8 cellular contexts compared by ENCODE assay signal in the genomic region with DNA sequence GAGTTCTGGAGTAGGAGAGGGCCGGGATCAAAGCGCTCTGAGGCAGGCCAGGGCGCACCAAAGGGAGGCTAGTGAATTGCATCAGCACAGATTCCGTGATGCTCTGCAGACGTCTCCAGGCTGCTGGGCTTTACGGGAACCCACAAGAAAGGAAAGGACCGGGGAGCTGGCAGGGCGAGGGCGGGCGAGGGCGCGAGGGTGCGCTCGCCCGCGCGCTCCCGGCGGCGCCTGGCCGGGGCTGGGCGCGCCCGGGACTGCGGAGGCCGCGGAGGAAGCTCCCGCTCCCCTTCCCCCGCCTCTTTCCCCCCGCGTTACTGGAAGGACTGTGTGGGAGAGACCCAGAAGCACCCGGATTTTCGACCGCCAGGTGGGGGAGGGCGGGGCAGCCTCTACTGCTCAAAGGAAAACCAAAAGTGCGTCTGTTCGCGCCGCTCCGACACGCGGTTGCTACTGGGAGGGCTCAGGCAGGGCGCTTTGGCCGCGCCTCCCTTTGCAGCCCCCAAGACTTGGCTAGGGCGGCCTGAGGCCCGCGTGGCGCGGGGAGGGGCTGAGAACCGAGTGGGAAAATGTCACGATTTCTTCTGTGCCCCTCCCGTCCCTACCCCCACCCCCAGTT. TPM values are rescaled to one million over a fixed set of nuclear protein-coding genes. Genes with fewer than 3 reads are reported as not detected.
A peak's percentile ranks its signal among the peaks of the same experiment; 100 is the strongest.
DNase-seq lines count a peak whose midpoint lies in the region; ATAC-seq, FAIRE-seq and TF ChIP-seq lines count a peak whose summit lies in the region.

No MANE protein-coding gene starts in this region.

- FAIRE-seq in RCC 7860 (lab: Jason Lieb, UNC): no peak

- H3K27me3 ChIP-seq in HL-60 (ENCODE audit: insufficient read depth, poor library complexity, severe bottlenecking): no peaks in the 10 kb centered on the region

- H3K4me1 Mint-ChIP-seq in natural killer cell treated with Interleukin-12 subunit alpha and Interleukin-12 subunit beta and Interleukin-15 and Interleukin-18, amount 100 ng/mL, for 72 hours (ENCODE audit: low read depth in 2 of 2): peaks cover 28 to 41% of the 10 kb centered on the region in 2 donors

- no peaks in the 10 kb centered on the region for H3K27me3 Mint-ChIP-seq in natural killer cell treated with Interleukin-12 subunit alpha and Interleukin-12 subunit beta and Interleukin-15 and Interleukin-18, amount 100 ng/mL, for 72 hours

- H3K9me3 Mint-ChIP-seq in natural killer cell treated with Interleukin-12 subunit alpha and Interleukin-12 subunit beta and Interleukin-15 and Interleukin-18, amount 100 ng/mL, for 72 hours: no peaks in the 10 kb centered on the region

- H3K27ac ChIP-seq in HL-60 (replicated peaks): peak overlapping the region; percentile 97

- no peak for TF ChIP-seq CTCF in HL-60 (IDR thresholded peaks at IDR 0.05; ENCODE audit: insufficient read depth, low read length)
- TF ChIP-seq CTCF in fibroblast of pulmonary artery (IDR thresholded peaks at IDR 0.05; ENCODE audit: low read length, missing control alignments): peak; percentile 14

- peak overlapping the region in 1 of 2 donors; percentile 84 for H3K27ac Mint-ChIP-seq in natural killer cell treated with Interleukin-12 subunit alpha and Interleukin-12 subunit beta and Interleukin-15 and Interleukin-18, amount 100 ng/mL, for 72 hours

- DNase-seq in EH (ENCODE audit: low read depth) (peak; percentile 95), HL-60 (ENCODE audit: low read depth in 1 of 2, low spot score in 1 of 2) (peak; percentile 83 to 88), RCC 7860 (ENCODE audit: low spot score) (peak; percentile 88), fibroblast of pulmonary artery (ENCODE audit: low read depth) (peak; percentile 98)
- DNase-seq in activated T-helper 9 cell treated with anti-CD3 and anti-CD28 coated beads, Interleukin-2, amount 50 U/mL, for 16 hours (ENCODE audit: low read depth): peak; percentile 91
- DNase-seq in natural killer cell treated with Interleukin-12 subunit alpha and Interleukin-12 subunit beta and Interleukin-15 and Interleukin-18, amount 100 ng/mL, for 72 hours (ENCODE audit: low spot score): peak; percentile 89
- peak; percentile 95 for DNase-seq in stimulated activated naive CD4-positive, alpha-beta T cell treated with Interleukin-2 at 50 U/mL for 16 hours (lab: John Stamatoyannopoulos, UW)

- H3K36me3 Mint-ChIP-seq in natural killer cell treated with Interleukin-12 subunit alpha and Interleukin-12 subunit beta and Interleukin-15 and Interleukin-18, amount 100 ng/mL, for 72 hours: peaks cover 6% of the 10 kb centered on the region

- peak overlapping the region; percentile 57 for H3K4me3 ChIP-seq in HL-60 (replicated peaks; ENCODE audit: insufficient read depth, low read length)
- H3K4me3 ChIP-seq in fibroblast of pulmonary artery (replicated peaks; ENCODE audit: low read depth, low read length): peak overlapping the region; percentile 63

- H3K4me3 Mint-ChIP-seq in natural killer cell treated with Interleukin-12 subunit alpha and Interleukin-12 subunit beta and Interleukin-15 and Interleukin-18, amount 100 ng/mL, for 72 hours: peak overlapping the region; percentile 91

- ATAC-seq in natural killer cell treated with Interleukin-12 subunit alpha and Interleukin-12 subunit beta and Interleukin-15 and Interleukin-18, amount 100 ng/mL, for 72 hours: peak; percentile 51 to 59
- no peak for ATAC-seq in HG03135 (IDR thresholded peaks at IDR 0.05; ENCODE audit: unreplicated experiment)

RNA-seq across cellular contexts. Expression of gene FOSL2, which starts 2.3 kb away (rescaled TPM):
- 10 to 100 TPM; 44.5 to 52.5 TPM for total RNA-seq in natural killer cell treated with Interleukin-12 subunit alpha and Interleukin-12 subunit beta and Interleukin-15 and Interleukin-18, amount 100 ng/mL, for 72 hours
